25 cellular contexts compared by ENCODE assay signal in the genomic region with DNA sequence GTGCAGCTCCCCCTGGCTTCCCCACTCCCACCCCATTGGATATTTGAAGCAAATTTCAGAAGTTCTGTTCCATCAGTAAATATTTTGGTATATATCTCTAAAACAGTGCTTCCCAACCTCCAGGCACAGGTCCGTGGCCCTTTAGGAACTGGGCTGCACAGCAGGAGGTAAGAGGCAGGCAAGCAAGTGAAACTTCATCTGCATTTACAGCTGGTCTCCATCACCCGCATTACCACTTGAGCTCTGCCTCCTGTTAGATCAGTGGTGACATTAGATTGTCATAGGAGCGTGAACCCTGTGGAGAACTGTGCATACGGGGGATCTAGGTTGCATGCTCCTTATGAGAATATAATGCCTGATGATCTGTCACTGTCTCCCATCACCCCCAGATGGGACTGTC.
"Had no signal": no experiment of that assay in that cellular context is flagged by ENCODE, and none has a peak within 500 bp of the region (broad histone marks: within the 10 kb centered on the region; RNA-seq: fewer than 3 reads in every experiment).

No MANE protein-coding gene starts in this region.

- H3K27ac ChIP-seq: SK-N-MC, WERI-Rb-1 had no signal

- ATAC-seq: activated CD8-positive, alpha-beta memory T cell treated with anti-CD3 and anti-CD28 coated beads, Interleukin-2, amount 10 ng/mL, durations not matched to agents 7 days and 5 days; Panc1; Right ventricle myocardium inferior; T-cell had no signal

- H3K4me1 Mint-ChIP-seq: activated CD8-positive, alpha-beta memory T cell treated with anti-CD3 and anti-CD28 coated beads, Interleukin-2, amount 10 ng/mL, durations not matched to agents 7 days and 5 days had no signal

- DNase-seq: activated CD4-positive, alpha-beta T cell treated with anti-CD3 and anti-CD28 coated beads, Interleukin-2, amount 10 ng/mL, durations not matched to agents 24 days and 14 days; activated CD4-positive, alpha-beta T cell treated with anti-CD3 and anti-CD28 coated beads, Interleukin-2, amount 50 U/mL, for 48 hours; activated CD4-positive, CD25-positive, alpha-beta regulatory T cell treated with anti-CD3 and anti-CD28 coated beads, Interleukin-2, amount 50 U/mL, for 72 hours; activated CD8-positive, alpha-beta memory T cell treated with anti-CD3 and anti-CD28 coated beads, Interleukin-2, amount 10 ng/mL, durations not matched to agents 7 days and 5 days; activated effector memory CD4-positive, alpha-beta T cell treated with Interleukin-2 at 50 U/mL for 16 hours; activated naive CD4-positive, alpha-beta T cell; activated T-cell treated with anti-CD3 and anti-CD28 coated beads, Interleukin-2, amount 50 U/mL, for 24 hours; aorta; central memory CD4-positive, alpha-beta T cell; KG1; NCI-H1048; NCI-H146; NCI-H1930; NCI-H446; NCI-H526 treated with DMSO at 0.1 percent for 48 hours; NK-92 treated with Interleukin-12 subunit alpha and Interleukin-12 subunit beta, amount 100 ng/mL, for 24 hours; OCI-M1; RPMI8226; T-cell; WERI-Rb-1 had no signal

- H3K4me3 ChIP-seq: SK-N-MC had no signal

- H3K9me3 Mint-ChIP-seq: activated CD4-positive, alpha-beta T cell treated with anti-CD3 and anti-CD28 coated beads, Interleukin-2, amount 10 ng/mL, durations not matched to agents 24 days and 14 days; activated naive CD4-positive, alpha-beta T cell treated with anti-CD3 and anti-CD28 coated beads, Interleukin-2, amount 50 U/mL, for 24 hours; activated T-cell treated with anti-CD3 and anti-CD28 coated beads, Interleukin-2, amount 50 U/mL, for 24 hours; activated T-helper 1 cell treated with anti-CD3 and anti-CD28 coated beads, Interleukin-12 subunit alpha, Interleukin-12 subunit beta, Interleukin-2, Interleukin-4 antibody, amounts not matched to agents 30 ng/mL and 10 ng/mL and 1 ng/mL, durations not matched to agents 14 hours and 24 hours and 36 hours; T-cell had no signal

- H3K4me3 Mint-ChIP-seq: activated CD4-positive, alpha-beta T cell treated with anti-CD3 and anti-CD28 coated beads, Interleukin-2, amount 10 ng/mL, durations not matched to agents 24 days and 14 days; activated CD8-positive, alpha-beta memory T cell treated with anti-CD3 and anti-CD28 coated beads, Interleukin-2, amount 10 ng/mL, durations not matched to agents 7 days and 5 days; activated naive CD4-positive, alpha-beta T cell treated with anti-CD3 and anti-CD28 coated beads, Interleukin-2, amount 50 U/mL, for 24 hours; activated T-cell treated with anti-CD3 and anti-CD28 coated beads, Interleukin-2, amount 50 U/mL, for 24 hours; activated T-helper 1 cell treated with anti-CD3 and anti-CD28 coated beads, Interleukin-12 subunit alpha, Interleukin-12 subunit beta, Interleukin-2, Interleukin-4 antibody, amounts not matched to agents 30 ng/mL and 10 ng/mL and 1 ng/mL, durations not matched to agents 14 hours and 24 hours and 36 hours; T-cell had no signal

- H3K27me3 Mint-ChIP-seq: activated CD4-positive, alpha-beta T cell treated with anti-CD3 and anti-CD28 coated beads, Interleukin-2, amount 10 ng/mL, durations not matched to agents 24 days and 14 days; activated CD8-positive, alpha-beta memory T cell treated with anti-CD3 and anti-CD28 coated beads, Interleukin-2, amount 10 ng/mL, durations not matched to agents 7 days and 5 days; activated naive CD4-positive, alpha-beta T cell treated with anti-CD3 and anti-CD28 coated beads, Interleukin-2, amount 50 U/mL, for 24 hours; activated T-cell treated with anti-CD3 and anti-CD28 coated beads, Interleukin-2, amount 50 U/mL, for 24 hours; T-cell had no signal

- H3K27ac Mint-ChIP-seq: activated CD4-positive, alpha-beta T cell treated with anti-CD3 and anti-CD28 coated beads, Interleukin-2, amount 10 ng/mL, durations not matched to agents 24 days and 14 days; activated CD8-positive, alpha-beta memory T cell treated with anti-CD3 and anti-CD28 coated beads, Interleukin-2, amount 10 ng/mL, durations not matched to agents 7 days and 5 days; activated naive CD4-positive, alpha-beta T cell treated with anti-CD3 and anti-CD28 coated beads, Interleukin-2, amount 50 U/mL, for 24 hours; activated T-cell treated with anti-CD3 and anti-CD28 coated beads, Interleukin-2, amount 50 U/mL, for 24 hours; activated T-helper 1 cell treated with anti-CD3 and anti-CD28 coated beads, Interleukin-12 subunit alpha, Interleukin-12 subunit beta, Interleukin-2, Interleukin-4 antibody, amounts not matched to agents 30 ng/mL and 10 ng/mL and 1 ng/mL, durations not matched to agents 14 hours and 24 hours and 36 hours; T-cell had no signal
